In the genomic region with DNA sequence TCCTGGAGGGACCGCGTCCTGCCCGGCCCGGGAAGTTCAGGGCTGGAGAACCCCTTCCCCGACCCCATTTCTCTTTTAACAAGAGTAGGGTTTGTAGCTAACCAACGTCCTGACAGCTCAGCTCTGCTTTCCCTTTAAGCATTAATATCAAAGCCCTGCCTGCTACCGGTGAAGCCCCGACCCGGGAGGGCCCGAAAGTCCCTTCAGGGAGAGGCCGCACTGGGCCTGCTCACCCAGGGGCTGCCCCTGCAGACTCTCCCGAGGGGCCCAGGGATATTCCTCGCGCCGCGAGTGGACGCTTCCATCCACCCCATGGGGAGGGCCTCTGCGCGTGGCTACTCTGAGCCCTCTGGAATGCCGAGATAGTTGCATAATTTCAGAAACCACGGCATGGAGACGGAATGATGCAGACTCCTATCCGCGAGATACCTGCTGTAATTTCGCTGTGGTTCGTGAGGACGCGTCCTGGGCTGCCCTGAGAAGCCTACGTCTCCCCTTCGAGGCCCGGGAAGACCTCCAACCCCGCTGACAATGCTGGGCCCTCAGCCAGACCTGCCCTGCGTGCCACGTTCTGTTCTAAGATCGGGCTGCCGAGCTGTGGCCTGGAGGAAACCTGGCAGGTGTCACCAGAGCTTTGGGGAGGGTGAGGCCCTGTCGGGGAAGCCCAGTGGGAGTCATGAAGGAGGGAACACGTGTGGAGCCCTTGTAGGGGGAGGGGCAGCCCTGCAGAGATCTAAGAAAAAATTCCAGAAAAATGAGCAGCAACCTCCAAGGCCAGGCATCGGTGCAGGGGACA, we compare ENCODE assay signal across 1 cellular context.
A peak's percentile ranks its signal among the peaks of the same experiment; 100 is the strongest.
TF ChIP-seq lines count a peak whose summit lies in the region.

No MANE protein-coding gene starts in this region.

TF ChIP-seq in HepG2, 621 proteins besides CTCF, POLR2A, EP300 and RAD21 (continued from another document):
- TF ChIP-seq, protein P1, sequence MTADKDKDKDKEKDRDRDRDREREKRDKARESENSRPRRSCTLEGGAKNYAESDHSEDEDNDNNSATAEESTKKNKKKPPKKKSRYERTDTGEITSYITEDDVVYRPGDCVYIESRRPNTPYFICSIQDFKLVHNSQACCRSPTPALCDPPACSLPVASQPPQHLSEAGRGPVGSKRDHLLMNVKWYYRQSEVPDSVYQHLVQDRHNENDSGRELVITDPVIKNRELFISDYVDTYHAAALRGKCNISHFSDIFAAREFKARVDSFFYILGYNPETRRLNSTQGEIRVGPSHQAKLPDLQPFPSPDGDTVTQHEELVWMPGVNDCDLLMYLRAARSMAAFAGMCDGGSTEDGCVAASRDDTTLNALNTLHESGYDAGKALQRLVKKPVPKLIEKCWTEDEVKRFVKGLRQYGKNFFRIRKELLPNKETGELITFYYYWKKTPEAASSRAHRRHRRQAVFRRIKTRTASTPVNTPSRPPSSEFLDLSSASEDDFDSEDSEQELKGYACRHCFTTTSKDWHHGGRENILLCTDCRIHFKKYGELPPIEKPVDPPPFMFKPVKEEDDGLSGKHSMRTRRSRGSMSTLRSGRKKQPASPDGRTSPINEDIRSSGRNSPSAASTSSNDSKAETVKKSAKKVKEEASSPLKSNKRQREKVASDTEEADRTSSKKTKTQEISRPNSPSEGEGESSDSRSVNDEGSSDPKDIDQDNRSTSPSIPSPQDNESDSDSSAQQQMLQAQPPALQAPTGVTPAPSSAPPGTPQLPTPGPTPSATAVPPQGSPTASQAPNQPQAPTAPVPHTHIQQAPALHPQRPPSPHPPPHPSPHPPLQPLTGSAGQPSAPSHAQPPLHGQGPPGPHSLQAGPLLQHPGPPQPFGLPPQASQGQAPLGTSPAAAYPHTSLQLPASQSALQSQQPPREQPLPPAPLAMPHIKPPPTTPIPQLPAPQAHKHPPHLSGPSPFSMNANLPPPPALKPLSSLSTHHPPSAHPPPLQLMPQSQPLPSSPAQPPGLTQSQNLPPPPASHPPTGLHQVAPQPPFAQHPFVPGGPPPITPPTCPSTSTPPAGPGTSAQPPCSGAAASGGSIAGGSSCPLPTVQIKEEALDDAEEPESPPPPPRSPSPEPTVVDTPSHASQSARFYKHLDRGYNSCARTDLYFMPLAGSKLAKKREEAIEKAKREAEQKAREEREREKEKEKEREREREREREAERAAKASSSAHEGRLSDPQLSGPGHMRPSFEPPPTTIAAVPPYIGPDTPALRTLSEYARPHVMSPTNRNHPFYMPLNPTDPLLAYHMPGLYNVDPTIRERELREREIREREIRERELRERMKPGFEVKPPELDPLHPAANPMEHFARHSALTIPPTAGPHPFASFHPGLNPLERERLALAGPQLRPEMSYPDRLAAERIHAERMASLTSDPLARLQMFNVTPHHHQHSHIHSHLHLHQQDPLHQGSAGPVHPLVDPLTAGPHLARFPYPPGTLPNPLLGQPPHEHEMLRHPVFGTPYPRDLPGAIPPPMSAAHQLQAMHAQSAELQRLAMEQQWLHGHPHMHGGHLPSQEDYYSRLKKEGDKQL (CRISPR knock-in tag; IDR thresholded peaks at IDR 0.05; ENCODE audit: low read depth) = no peak
- TF ChIP-seq ZNF337 (CRISPR knock-in tag; IDR thresholded peaks at IDR 0.05; ENCODE audit: borderline replicate concordance, low read depth) = no peak
- no peak for TF ChIP-seq TSC22D2 (CRISPR knock-in tag; IDR thresholded peaks at IDR 0.05; ENCODE audit: borderline replicate concordance)
- TF ChIP-seq PITX1 (CRISPR knock-in tag; IDR thresholded peaks at IDR 0.05) = peak; percentile 22; the same call in 1 of the 2 replicates
- no peak for TF ChIP-seq HDAC6 (IDR thresholded peaks at IDR 0.05; ENCODE audit: low read depth, low read length)
- no peak for TF ChIP-seq RCOR2 (CRISPR knock-in tag; IDR thresholded peaks at IDR 0.05)
- TF ChIP-seq RFXANK (CRISPR knock-in tag; IDR thresholded peaks at IDR 0.05) = no peak
- peak; percentile 60; the same call in 1 of the 2 replicates for TF ChIP-seq NRL (CRISPR knock-in tag; IDR thresholded peaks at IDR 0.05; ENCODE audit: borderline replicate concordance)
- TF ChIP-seq, protein P2, sequence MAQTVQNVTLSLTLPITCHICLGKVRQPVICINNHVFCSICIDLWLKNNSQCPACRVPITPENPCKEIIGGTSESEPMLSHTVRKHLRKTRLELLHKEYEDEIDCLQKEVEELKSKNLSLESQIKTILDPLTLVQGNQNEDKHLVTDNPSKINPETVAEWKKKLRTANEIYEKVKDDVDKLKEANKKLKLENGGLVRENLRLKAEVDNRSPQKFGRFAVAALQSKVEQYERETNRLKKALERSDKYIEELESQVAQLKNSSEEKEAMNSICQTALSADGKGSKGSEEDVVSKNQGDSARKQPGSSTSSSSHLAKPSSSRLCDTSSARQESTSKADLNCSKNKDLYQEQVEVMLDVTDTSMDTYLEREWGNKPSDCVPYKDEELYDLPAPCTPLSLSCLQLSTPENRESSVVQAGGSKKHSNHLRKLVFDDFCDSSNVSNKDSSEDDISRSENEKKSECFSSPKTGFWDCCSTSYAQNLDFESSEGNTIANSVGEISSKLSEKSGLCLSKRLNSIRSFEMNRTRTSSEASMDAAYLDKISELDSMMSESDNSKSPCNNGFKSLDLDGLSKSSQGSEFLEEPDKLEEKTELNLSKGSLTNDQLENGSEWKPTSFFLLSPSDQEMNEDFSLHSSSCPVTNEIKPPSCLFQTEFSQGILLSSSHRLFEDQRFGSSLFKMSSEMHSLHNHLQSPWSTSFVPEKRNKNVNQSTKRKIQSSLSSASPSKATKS (CRISPR knock-in tag; IDR thresholded peaks at IDR 0.05) = 0 out of 2 replicates have a peak, but pooled peaks have one; percentile 22
- TF ChIP-seq ZNF367 (CRISPR knock-in tag; IDR thresholded peaks at IDR 0.05; ENCODE audit: borderline replicate concordance) = no peak; the same call in 1 of the 2 replicates
- TF ChIP-seq, protein P3, sequence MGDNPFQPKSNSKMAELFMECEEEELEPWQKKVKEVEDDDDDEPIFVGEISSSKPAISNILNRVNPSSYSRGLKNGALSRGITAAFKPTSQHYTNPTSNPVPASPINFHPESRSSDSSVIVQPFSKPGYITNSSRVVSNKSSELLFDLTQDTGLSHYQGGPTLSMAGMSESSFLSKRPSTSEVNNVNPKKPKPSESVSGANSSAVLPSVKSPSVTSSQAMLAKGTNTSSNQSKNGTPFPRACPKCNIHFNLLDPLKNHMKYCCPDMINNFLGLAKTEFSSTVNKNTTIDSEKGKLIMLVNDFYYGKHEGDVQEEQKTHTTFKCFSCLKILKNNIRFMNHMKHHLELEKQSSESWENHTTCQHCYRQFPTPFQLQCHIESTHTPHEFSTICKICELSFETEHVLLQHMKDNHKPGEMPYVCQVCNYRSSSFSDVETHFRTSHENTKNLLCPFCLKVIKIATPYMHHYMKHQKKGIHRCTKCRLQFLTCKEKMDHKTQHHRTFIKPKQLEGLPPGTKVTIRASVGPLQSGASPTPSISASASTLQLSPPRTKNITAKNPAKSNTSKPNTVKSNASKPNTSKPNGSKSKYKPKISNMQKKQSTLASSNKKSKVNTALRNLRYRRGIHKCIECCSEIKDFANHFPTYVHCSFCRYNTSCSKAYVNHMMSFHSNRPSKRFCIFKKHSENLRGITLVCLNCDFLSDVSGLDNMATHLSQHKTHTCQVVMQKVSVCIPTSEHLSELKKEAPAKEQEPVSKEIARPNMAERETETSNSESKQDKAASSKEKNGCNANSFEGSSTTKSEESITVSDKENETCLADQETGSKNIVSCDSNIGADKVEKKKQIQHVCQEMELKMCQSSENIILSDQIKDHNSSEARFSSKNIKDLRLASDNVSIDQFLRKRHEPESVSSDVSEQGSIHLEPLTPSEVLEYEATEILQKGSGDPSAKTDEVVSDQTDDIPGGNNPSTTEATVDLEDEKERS (CRISPR knock-in tag; IDR thresholded peaks at IDR 0.05) = 0 out of 2 replicates have a peak, but pooled peaks have one; percentile 16
- TF ChIP-seq ZNF782 (CRISPR knock-in tag; IDR thresholded peaks at IDR 0.05; ENCODE audit: borderline replicate concordance) = 0 out of 2 replicates have a peak, but pooled peaks have one; percentile 32
- TF ChIP-seq ZNF124 (CRISPR knock-in tag; IDR thresholded peaks at IDR 0.05) = no peak
- TF ChIP-seq, protein P4, sequence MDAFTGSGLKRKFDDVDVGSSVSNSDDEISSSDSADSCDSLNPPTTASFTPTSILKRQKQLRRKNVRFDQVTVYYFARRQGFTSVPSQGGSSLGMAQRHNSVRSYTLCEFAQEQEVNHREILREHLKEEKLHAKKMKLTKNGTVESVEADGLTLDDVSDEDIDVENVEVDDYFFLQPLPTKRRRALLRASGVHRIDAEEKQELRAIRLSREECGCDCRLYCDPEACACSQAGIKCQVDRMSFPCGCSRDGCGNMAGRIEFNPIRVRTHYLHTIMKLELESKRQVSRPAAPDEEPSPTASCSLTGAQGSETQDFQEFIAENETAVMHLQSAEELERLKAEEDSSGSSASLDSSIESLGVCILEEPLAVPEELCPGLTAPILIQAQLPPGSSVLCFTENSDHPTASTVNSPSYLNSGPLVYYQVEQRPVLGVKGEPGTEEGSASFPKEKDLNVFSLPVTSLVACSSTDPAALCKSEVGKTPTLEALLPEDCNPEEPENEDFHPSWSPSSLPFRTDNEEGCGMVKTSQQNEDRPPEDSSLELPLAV (CRISPR knock-in tag; conservative IDR thresholded peaks at IDR 0.05; ENCODE audit: low read depth) = 0 out of 2 replicates have a peak, but pooled peaks have one; percentile 66
- 0 out of 2 replicates have a peak, but pooled peaks have one; percentile 21 for TF ChIP-seq ZNF792 (CRISPR knock-in tag; IDR thresholded peaks at IDR 0.05)
- no peak for TF ChIP-seq ZNF746 (CRISPR knock-in tag; IDR thresholded peaks at IDR 0.05)
- TF ChIP-seq KDM5A (IDR thresholded peaks at IDR 0.05; ENCODE audit: borderline replicate concordance, low read length) = peak; percentile 27; the same call in 1 of the 2 replicates
- TF ChIP-seq ZNF674 (CRISPR knock-in tag; IDR thresholded peaks at IDR 0.05; ENCODE audit: low read depth) = no peak
- TF ChIP-seq ZSCAN25 (CRISPR knock-in tag; IDR thresholded peaks at IDR 0.05) = 0 out of 2 replicates have a peak, but pooled peaks have one; percentile 50
- TF ChIP-seq ATF7 (IDR thresholded peaks at IDR 0.05) = no peak
- TF ChIP-seq ATF7 (CRISPR knock-in tag; IDR thresholded peaks at IDR 0.05) = peak; percentile 42; the same call in 1 of the 2 replicates
- TF ChIP-seq GFI1 (CRISPR knock-in tag; IDR thresholded peaks at IDR 0.05; ENCODE audit: borderline replicate concordance) = no peak
- TF ChIP-seq, protein P5, sequence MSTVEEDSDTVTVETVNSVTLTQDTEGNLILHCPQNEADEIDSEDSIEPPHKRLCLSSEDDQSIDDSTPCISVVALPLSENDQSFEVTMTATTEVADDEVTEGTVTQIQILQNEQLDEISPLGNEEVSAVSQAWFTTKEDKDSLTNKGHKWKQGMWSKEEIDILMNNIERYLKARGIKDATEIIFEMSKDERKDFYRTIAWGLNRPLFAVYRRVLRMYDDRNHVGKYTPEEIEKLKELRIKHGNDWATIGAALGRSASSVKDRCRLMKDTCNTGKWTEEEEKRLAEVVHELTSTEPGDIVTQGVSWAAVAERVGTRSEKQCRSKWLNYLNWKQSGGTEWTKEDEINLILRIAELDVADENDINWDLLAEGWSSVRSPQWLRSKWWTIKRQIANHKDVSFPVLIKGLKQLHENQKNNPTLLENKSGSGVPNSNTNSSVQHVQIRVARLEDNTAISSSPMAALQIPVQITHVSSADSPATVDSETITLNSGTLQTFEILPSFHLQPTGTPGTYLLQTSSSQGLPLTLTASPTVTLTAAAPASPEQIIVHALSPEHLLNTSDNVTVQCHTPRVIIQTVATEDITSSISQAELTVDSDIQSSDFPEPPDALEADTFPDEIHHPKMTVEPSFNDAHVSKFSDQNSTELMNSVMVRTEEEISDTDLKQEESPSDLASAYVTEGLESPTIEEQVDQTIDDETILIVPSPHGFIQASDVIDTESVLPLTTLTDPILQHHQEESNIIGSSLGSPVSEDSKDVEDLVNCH (CRISPR knock-in tag; IDR thresholded peaks at IDR 0.05) = no peak
- no peak for TF ChIP-seq ZNF570 (CRISPR knock-in tag; IDR thresholded peaks at IDR 0.05; ENCODE audit: borderline replicate concordance)
- no peak for TF ChIP-seq ZNF709 (CRISPR knock-in tag; IDR thresholded peaks at IDR 0.05)
- TF ChIP-seq, protein P6, sequence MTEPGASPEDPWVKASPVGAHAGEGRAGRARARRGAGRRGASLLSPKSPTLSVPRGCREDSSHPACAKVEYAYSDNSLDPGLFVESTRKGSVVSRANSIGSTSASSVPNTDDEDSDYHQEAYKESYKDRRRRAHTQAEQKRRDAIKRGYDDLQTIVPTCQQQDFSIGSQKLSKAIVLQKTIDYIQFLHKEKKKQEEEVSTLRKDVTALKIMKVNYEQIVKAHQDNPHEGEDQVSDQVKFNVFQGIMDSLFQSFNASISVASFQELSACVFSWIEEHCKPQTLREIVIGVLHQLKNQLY (CRISPR knock-in tag; IDR thresholded peaks at IDR 0.05) = no peak
- TF ChIP-seq PAX8 (CRISPR knock-in tag; IDR thresholded peaks at IDR 0.05; ENCODE audit: borderline replicate concordance) = no peak
